26 cellular contexts compared by ENCODE assay signal in genomic region chr13:30051531-30052060, GRCh38.
DNase-seq lines count a peak whose midpoint lies in the region; ATAC-seq and TF ChIP-seq lines count a peak whose summit lies in the region.
"Had no signal": no experiment of that assay in that cellular context is flagged by ENCODE, and none has a peak within 500 bp of the region (broad histone marks: within the 10 kb centered on the region; RNA-seq: fewer than 3 reads in every experiment).

No MANE protein-coding gene starts in this region.

- H3K27ac Mint-ChIP-seq in GM23338 (peak overlapping the region; percentile 94), WTC11 (peak overlapping the region; percentile 58; the same call in 1 of the 2 replicates)
- no peak overlapping the region for H3K27ac Mint-ChIP-seq in stimulated activated effector memory CD8-positive, alpha-beta T cell treated with anti-CD3 and anti-CD28 coated beads, Interleukin-12 subunit alpha, Interleukin-12 subunit beta, amount 100 ng/mL, for 72 hours
- H3K27ac Mint-ChIP-seq: activated T-helper 17 cell treated with anti-CD3 and anti-CD28 coated beads, Interleukin-2, amount 50 U/mL, for 72 hours; immature natural killer cell; natural killer cell treated with Interleukin-12 subunit alpha and Interleukin-12 subunit beta and Interleukin-15 and Interleukin-18, amount 100 ng/mL, for 72 hours had no signal

- H3K9me3 Mint-ChIP-seq in GM23338 = peaks cover 15% of the 10 kb centered on the region
- peaks cover 21% of the 10 kb centered on the region for H3K9me3 Mint-ChIP-seq in WTC11
- H3K9me3 Mint-ChIP-seq in stimulated activated effector memory CD8-positive, alpha-beta T cell treated with anti-CD3 and anti-CD28 coated beads, Interleukin-12 subunit alpha, Interleukin-12 subunit beta, amount 100 ng/mL, for 72 hours = no peaks in the 10 kb centered on the region
- H3K9me3 Mint-ChIP-seq: activated T-helper 17 cell treated with anti-CD3 and anti-CD28 coated beads, Interleukin-2, amount 50 U/mL, for 72 hours; natural killer cell treated with Interleukin-12 subunit alpha and Interleukin-12 subunit beta and Interleukin-15 and Interleukin-18, amount 100 ng/mL, for 72 hours had no signal

- no peak overlapping the region for H4K12ac ChIP-seq in trophoblast cell (ENCODE audit: low read depth, low read length)

- no peak overlapping the region for H3K14ac ChIP-seq in trophoblast cell (ENCODE audit: low read length)

- H4K20me1 ChIP-seq in GM23338 (replicated peaks; ENCODE audit: insufficient read depth) = no peaks in the 10 kb centered on the region

- no peaks in the 10 kb centered on the region; the same call in 1 of the 2 replicates for H3K36me3 ChIP-seq in GM23338 (ENCODE audit: insufficient read depth)
- no peaks in the 10 kb centered on the region for H3K36me3 ChIP-seq in KOPT-K1 (ENCODE audit: insufficient read depth, low read length)
- H3K36me3 ChIP-seq in mesendoderm (ENCODE audit: control insufficient read depth, insufficient read depth, low read length) = no peaks in the 10 kb centered on the region
- H3K36me3 ChIP-seq in trophoblast cell (ENCODE audit: control insufficient read depth in 1 of 2, insufficient read depth in 2 of 2, low read length in 2 of 2) = no peaks in the 10 kb centered on the region
- H3K36me3 ChIP-seq: SJCRH30, tibial artery had no signal

- WGBS in mesendoderm (ENCODE audit: extremely low coverage, insufficient coverage, low lambda C conversion rate) = no CpG with 5 or more reads among the region's 2 CpGs
- no CpG with 5 or more reads among the region's 2 CpGs for WGBS in trophoblast cell (ENCODE audit: extremely low coverage, insufficient coverage, insufficient read length)

- H3K56ac ChIP-seq in mesendoderm (ENCODE audit: low read length) = peak overlapping the region; percentile 88

- H2BK15ac ChIP-seq in mesendoderm (replicated peaks; ENCODE audit: low read depth) = peak overlapping the region; percentile 14

- peak overlapping the region; percentile 73 for H3K27ac ChIP-seq in GM23338 (ENCODE audit: low read depth)
- H3K27ac ChIP-seq in KOPT-K1 (ENCODE audit: low read depth, low read length, poor library complexity, severe bottlenecking) = peak overlapping the region; percentile 64
- H3K27ac ChIP-seq in mesendoderm (ENCODE audit: low read depth, low read length) = peak overlapping the region; percentile 91
- no peak overlapping the region for H3K27ac ChIP-seq in trophoblast cell (ENCODE audit: low read depth, low read length)
- H3K27ac ChIP-seq: body of pancreas, C4-2B, hepatocyte, SJCRH30, tibial artery had no signal

- H3K36me3 Mint-ChIP-seq in GM23338 (ENCODE audit: low read depth) (peaks cover 25% of the 10 kb centered on the region), WTC11 (peaks cover 8% of the 10 kb centered on the region)
- no peaks in the 10 kb centered on the region for H3K36me3 Mint-ChIP-seq in stimulated activated effector memory CD8-positive, alpha-beta T cell treated with anti-CD3 and anti-CD28 coated beads, Interleukin-12 subunit alpha, Interleukin-12 subunit beta, amount 100 ng/mL, for 72 hours
- H3K36me3 Mint-ChIP-seq: immature natural killer cell; natural killer cell treated with Interleukin-12 subunit alpha and Interleukin-12 subunit beta and Interleukin-15 and Interleukin-18, amount 100 ng/mL, for 72 hours had no signal

- H3K4me3 Mint-ChIP-seq in GM23338 (peak overlapping the region; percentile 17; the same call in 1 of the 3 replicates), WTC11 (no peak overlapping the region; the same call in 1 of the 2 replicates)
- no peak overlapping the region for H3K4me3 Mint-ChIP-seq in stimulated activated effector memory CD8-positive, alpha-beta T cell treated with anti-CD3 and anti-CD28 coated beads, Interleukin-12 subunit alpha, Interleukin-12 subunit beta, amount 100 ng/mL, for 72 hours
- H3K4me3 Mint-ChIP-seq: activated T-helper 17 cell treated with anti-CD3 and anti-CD28 coated beads, Interleukin-2, amount 50 U/mL, for 72 hours; immature natural killer cell; natural killer cell treated with Interleukin-12 subunit alpha and Interleukin-12 subunit beta and Interleukin-15 and Interleukin-18, amount 100 ng/mL, for 72 hours had no signal

- H3K79me2 ChIP-seq in GM23338 (replicated peaks; ENCODE audit: insufficient read depth) = no peaks in the 10 kb centered on the region
- H3K79me2 ChIP-seq in mesendoderm (ENCODE audit: control insufficient read depth, insufficient read depth, low read length) = no peaks in the 10 kb centered on the region
- no peaks in the 10 kb centered on the region for H3K79me2 ChIP-seq in trophoblast cell (ENCODE audit: control insufficient read depth, insufficient read depth, low read length, poor library complexity)
- H3K79me2 ChIP-seq: hepatocyte had no signal

- H3K9ac ChIP-seq in mesendoderm (ENCODE audit: low read length) = peak overlapping the region; percentile 52
- H3K9ac ChIP-seq in trophoblast cell (ENCODE audit: low read length) = no peak overlapping the region

- H2BK5ac ChIP-seq in mesendoderm (ENCODE audit: low read length) (peak overlapping the region; percentile 91), trophoblast cell (ENCODE audit: low read depth, low read length, poor library complexity) (no peak overlapping the region)

- POLR2A ChIA-PET in WTC11 (lab: Charles Lee) = no interaction called here

- H3K9me3 ChIP-seq in KOPT-K1 (ENCODE audit: insufficient read depth, low read length, poor library complexity, severe bottlenecking) (no peaks in the 10 kb centered on the region), trophoblast cell (ENCODE audit: insufficient read depth, low read depth, low read length) (no peaks in the 10 kb centered on the region)
- H3K9me3 ChIP-seq: body of pancreas, Caco-2, SJCRH30, tibial artery had no signal

- peaks cover 36% of the 10 kb centered on the region for H3K4me1 Mint-ChIP-seq in GM23338
- peaks cover 30% of the 10 kb centered on the region for H3K4me1 Mint-ChIP-seq in WTC11
- H3K4me1 Mint-ChIP-seq in stimulated activated effector memory CD8-positive, alpha-beta T cell treated with anti-CD3 and anti-CD28 coated beads, Interleukin-12 subunit alpha, Interleukin-12 subunit beta, amount 100 ng/mL, for 72 hours = peaks cover 29% of the 10 kb centered on the region

- H3K79me1 ChIP-seq in mesendoderm (ENCODE audit: low read length) (no peaks in the 10 kb centered on the region), trophoblast cell (ENCODE audit: low read length) (no peaks in the 10 kb centered on the region)

- H3K4ac ChIP-seq in mesendoderm (ENCODE audit: low read depth, low read length) = peak overlapping the region; percentile 83
- H3K4ac ChIP-seq in trophoblast cell (ENCODE audit: low read depth, low read length) = no peak overlapping the region

- H2AK5ac ChIP-seq in mesendoderm (ENCODE audit: low read length) (peak overlapping the region; percentile 90), trophoblast cell (ENCODE audit: low read length) (no peak overlapping the region)

- H3K4me2 ChIP-seq in GM23338 = peak overlapping the region; percentile 67
- H3K4me2 ChIP-seq in mesendoderm (ENCODE audit: low read length) = no peak overlapping the region
- no peak overlapping the region for H3K4me2 ChIP-seq in trophoblast cell (ENCODE audit: low read length)
- H3K4me2 ChIP-seq: hepatocyte had no signal

- H3K27me3 Mint-ChIP-seq in GM23338 (ENCODE audit: insufficient read depth, low read depth, poor library complexity) (peaks cover 5% of the 10 kb centered on the region), WTC11 (ENCODE audit: low read depth) (peaks cover 5% of the 10 kb centered on the region; the same call in 1 of the 2 replicates)

- H3F3A ChIP-seq in GM23338 (replicated peaks; ENCODE audit: low read depth) = peaks cover 12% of the 10 kb centered on the region; the same call in 1 of the 2 replicates

- ATAC-seq in GM23338 (peak; percentile 9), WTC11 (peak; percentile 5; the same call in 1 of the 2 replicates)
- no peak for ATAC-seq in stimulated activated effector memory CD8-positive, alpha-beta T cell treated with anti-CD3 and anti-CD28 coated beads, Interleukin-12 subunit alpha, Interleukin-12 subunit beta, amount 100 ng/mL, for 72 hours
- ATAC-seq: activated T-helper 17 cell treated with anti-CD3 and anti-CD28 coated beads, Interleukin-2, amount 50 U/mL, for 72 hours; body of pancreas; left colon; natural killer cell treated with Interleukin-12 subunit alpha and Interleukin-12 subunit beta and Interleukin-15 and Interleukin-18, amount 100 ng/mL, for 72 hours had no signal

- H4K5ac ChIP-seq in mesendoderm (ENCODE audit: low read length) = peak overlapping the region; percentile 3

- no peak overlapping the region for H2BK12ac ChIP-seq in trophoblast cell (ENCODE audit: low read length)

- H3K4me3 ChIP-seq in GM23338 (no peak overlapping the region), mesendoderm (ENCODE audit: low read length) (no peak overlapping the region), trophoblast cell (ENCODE audit: low read depth, low read length) (no peak overlapping the region)
- H3K4me3 ChIP-seq: body of pancreas, hepatocyte, SJCRH30, tibial artery had no signal

- no peak overlapping the region for H4K8ac ChIP-seq in mesendoderm (ENCODE audit: low read depth, low read length)
- H4K8ac ChIP-seq in trophoblast cell (ENCODE audit: low read depth, low read length) = no peak overlapping the region

- H3K4me1 ChIP-seq in GM23338 (ENCODE audit: insufficient read depth) (peaks cover 34% of the 10 kb centered on the region), mesendoderm (ENCODE audit: control insufficient read depth, low read depth, low read length) (peaks cover 15% of the 10 kb centered on the region), trophoblast cell (ENCODE audit: control insufficient read depth in 1 of 2, insufficient read depth in 2 of 2, low read length in 2 of 2) (no peaks in the 10 kb centered on the region)
- H3K4me1 ChIP-seq: body of pancreas, SJCRH30, tibial artery had no signal

- H3K18ac ChIP-seq in mesendoderm (ENCODE audit: low read length) = peak overlapping the region; percentile 78
- H3K18ac ChIP-seq in trophoblast cell (ENCODE audit: low read length) = no peak overlapping the region

- H4K91ac ChIP-seq in trophoblast cell (ENCODE audit: low read depth, low read length) = no peak overlapping the region

- TF ChIP-seq CTCF in GM23338 (conservative IDR thresholded peaks at IDR 0.05; ENCODE audit: low read depth in 2 of 2) (no peak), WTC11 (IDR thresholded peaks at IDR 0.05) (no peak)

- H3K27me3 ChIP-seq in GM23338 (ENCODE audit: insufficient read depth) (no peaks in the 10 kb centered on the region), mesendoderm (ENCODE audit: insufficient read depth, low read length, poor library complexity) (no peaks in the 10 kb centered on the region), trophoblast cell (ENCODE audit: insufficient read depth, low read length) (no peaks in the 10 kb centered on the region)
- H3K27me3 ChIP-seq: body of pancreas, hepatocyte had no signal

- H3K9me2 ChIP-seq in GM23338 (ENCODE audit: insufficient read depth) = peaks cover 10% of the 10 kb centered on the region

- CTCF ChIA-PET in WTC11 (lab: Charles Lee) = interaction anchor here (0.7 to 1.5 kb wide), 9 partner anchors 27 to 280 kb away, joined by 3 to 7 read pairs (median 4); no protein-coding TSS in a partner anchor

- H2AFZ ChIP-seq in GM23338 (no peak overlapping the region), trophoblast cell (ENCODE audit: insufficient read depth, low read length, poor library complexity) (no peak overlapping the region)
- H2AFZ ChIP-seq: hepatocyte had no signal

- H3K23ac ChIP-seq in mesendoderm (ENCODE audit: low read length) = peak overlapping the region; percentile 90
- no peak overlapping the region for H3K23ac ChIP-seq in trophoblast cell (ENCODE audit: low read length)

- H2BK120ac ChIP-seq in mesendoderm (ENCODE audit: low read depth, low read length) (no peak overlapping the region), trophoblast cell (ENCODE audit: insufficient read depth, low read length, poor library complexity) (no peak overlapping the region)

- peak; percentile 17 for DNase-seq in GM23338 (ENCODE audit: low spot score)
- no peak for DNase-seq in WTC11 (ENCODE audit: low spot score)
- DNase-seq in mesendoderm = peak; percentile 53
- no peak for DNase-seq in SW 1271 (lab: John Stamatoyannopoulos, UW)
- DNase-seq in trophoblast cell = no peak
- DNase-seq in stimulated activated effector memory CD8-positive, alpha-beta T cell treated with anti-CD3 and anti-CD28 coated beads, Interleukin-12 subunit alpha, Interleukin-12 subunit beta, amount 100 ng/mL, for 72 hours (ENCODE audit: low spot score in 2 of 2) = no peak
- DNase-seq: activated CD4-positive, alpha-beta T cell treated with anti-CD3 and anti-CD28 coated beads for 1 hour; activated naive CD4-positive, alpha-beta T cell treated with anti-CD3 and anti-CD28 coated beads, Interleukin-2, amount 50 U/mL, for 16 hours; body of pancreas; Caco-2; GOT3; immature natural killer cell; left colon; NCI-H1694 treated with DMSO at 0.1 percent for 48 hours; NCI-H446 treated with DMSO at 0.1 percent for 48 hours; NCI-H82; RPMI8226; SJCRH30; stimulated activated CD4-positive, alpha-beta T cell treated with anti-CD3 and anti-CD28 coated beads, Interleukin-4, amount 100 ng/mL, for 24 hours; T-helper 1 cell; tibial artery had no signal

Comparison
In these comparisons a context has a peak if more than half of its experiments do, and no peak if none do; other contexts are left out.
1. DNase-seq: peak in GM23338 (single experiment) and mesendoderm (single experiment); none in WTC11 (single experiment), SW 1271 (0 of 2), trophoblast cell (0 of 2) and stimulated activated effector memory CD8-positive, alpha-beta T cell treated with anti-CD3 and anti-CD28 coated beads, Interleukin-12 subunit alpha, Interleukin-12 subunit beta, amount 100 ng/mL, for 72 hours (0 of 2).